Comparison of ENCODE assay signal across 13 cellular contexts in genomic region chr4:98468744-98469143, GRCh38.
DNase-seq lines count a peak whose midpoint lies in the region; ATAC-seq and TF ChIP-seq lines count a peak whose summit lies in the region.
"Had no signal": no experiment of that assay in that cellular context is flagged by ENCODE, and none has a peak within 500 bp of the region (broad histone marks: within the 10 kb centered on the region; RNA-seq: fewer than 3 reads in every experiment).

No MANE protein-coding gene starts in this region.

- no peak for TF ChIP-seq POLR2A in suprapubic skin (IDR thresholded peaks at IDR 0.05)

- TF ChIP-seq CTCF in ascending aorta (IDR thresholded peaks at IDR 0.05) (no peak), psoas muscle (IDR thresholded peaks at IDR 0.05) (no peak), suprapubic skin (IDR thresholded peaks at IDR 0.05) (no peak)

- H3K4me3 ChIP-seq in ascending aorta (no peak overlapping the region), psoas muscle (no peak overlapping the region), suprapubic skin (no peak overlapping the region)
- H3K4me3 ChIP-seq: tibial artery had no signal

- ATAC-seq in left cardiac atrium (peak in 1 of 2 donors; percentile 50), psoas muscle (no peak)

- intact Hi-C loops in ascending aorta (cut with DNase I) (loop anchor here (5.0 to 10.0 kb wide), 3 partner anchors 266 to 994 kb away; no protein-coding TSS in a partner anchor), left cardiac atrium (cut with DNase I) (loop anchor here in 1 of 2 donors (10.0 kb wide), 2 partner anchors 376 to 586 kb away; no protein-coding TSS in a partner anchor), psoas muscle (cut with DNase I) (loop anchor here in 1 of 2 donors (10.0 kb wide), 1 partner anchor 314 kb away; no protein-coding TSS in a partner anchor)

- H3K4me1 ChIP-seq in ascending aorta (no peaks in the 10 kb centered on the region), psoas muscle (peaks cover 3% of the 10 kb centered on the region), suprapubic skin (peaks cover 17% of the 10 kb centered on the region)

- DNase-seq in EL (peak; percentile 44), ascending aorta (ENCODE audit: low spot score in 2 of 2) (no peak), left cardiac atrium (peak; percentile 53), retina (peak; percentile 30), psoas muscle (no peak), activated gamma-delta T cell (lab: John Stamatoyannopoulos, UW) (no peak), NCI-H1694 (lab: John Stamatoyannopoulos, UW) (no peak), suprapubic skin (ENCODE audit: low spot score in 2 of 2) (no peak)
- DNase-seq: activated naive CD4-positive, alpha-beta T cell treated with anti-CD3 and anti-CD28 coated beads, Interleukin-2, amount 10 ng/mL, durations not matched to agents 7 days and 5 days; NCI-H1048; NCI-H526; tibial artery had no signal

- H3K36me3 ChIP-seq in ascending aorta, result no peaks in the 10 kb centered on the region
- H3K36me3 ChIP-seq in psoas muscle (ENCODE audit: insufficient read depth in 1 of 2, low read depth in 1 of 2), result no peaks in the 10 kb centered on the region
- H3K36me3 ChIP-seq in suprapubic skin, result no peaks in the 10 kb centered on the region

- H3K27me3 ChIP-seq in ascending aorta, result no peaks in the 10 kb centered on the region
- H3K27me3 ChIP-seq in psoas muscle (ENCODE audit: insufficient read depth in 3 of 3, low read length in 2 of 3), result peaks cover 0 to 4% (median 0%) of the 10 kb centered on the region in 3 donors
- H3K27me3 ChIP-seq in suprapubic skin, result no peaks in the 10 kb centered on the region
- H3K27me3 ChIP-seq: tibial artery had no signal

- H3K27ac ChIP-seq in ascending aorta (peak overlapping the region; percentile 5 to 47), psoas muscle (no peak overlapping the region), suprapubic skin (no peak overlapping the region)
- H3K27ac ChIP-seq: HL-60, tibial artery had no signal

- 13 to 22% (median 20%) methylated on average over 6 of the region's 6 CpGs for WGBS in psoas muscle, 3 donors
- 40% methylated on average over 6 of the region's 6 CpGs for WGBS in suprapubic skin

- H3K9me3 ChIP-seq in ascending aorta, result no peaks in the 10 kb centered on the region
- no peaks in the 10 kb centered on the region for H3K9me3 ChIP-seq in psoas muscle
- no peaks in the 10 kb centered on the region for H3K9me3 ChIP-seq in suprapubic skin
- H3K9me3 ChIP-seq: tibial artery had no signal

- TF ChIP-seq EP300 in suprapubic skin (IDR thresholded peaks at IDR 0.05), result no peak

Comparison
In these comparisons a context has a peak if more than half of its experiments do, and no peak if none do; other contexts are left out.
1. DNase-seq: peak in EL (single experiment), left cardiac atrium (single experiment) and retina (single experiment); none in ascending aorta (0 of 2), psoas muscle (0 of 2), activated gamma-delta T cell (single experiment), NCI-H1694 (single experiment) and suprapubic skin (0 of 2).
2. H3K27ac ChIP-seq: peak in ascending aorta (2 of 2); none in psoas muscle (single experiment) and suprapubic skin (single experiment).